ENCODE assay signal across 8 cellular contexts in genomic region chr1:116649041-116649440, GRCh38. TPM values are rescaled to one million over a fixed set of nuclear protein-coding genes. Genes with fewer than 3 reads are reported as not detected.
DNase-seq lines count a peak whose midpoint lies in the region; TF ChIP-seq lines count a peak whose summit lies in the region.
"Not testable (repeated sequence)": the region's sequence is repeated elsewhere in the genome, so short reads cannot be mapped to it uniquely, and the experiment has no call there.
"Had no signal": no experiment of that assay in that cellular context is flagged by ENCODE, and none has a peak within 500 bp of the region (broad histone marks: within the 10 kb centered on the region; RNA-seq: fewer than 3 reads in every experiment).

No MANE protein-coding gene starts in this region.

- H3K36me3 ChIP-seq in thyroid gland: not testable (repeated sequence)

- H3K9me3 ChIP-seq in thyroid gland: not testable (repeated sequence)

- 56 to 59% methylated on average over 5 of the region's 5 CpGs for WGBS in thyroid gland, 2 donors

- not testable (repeated sequence) for H3K27me3 ChIP-seq in thyroid gland

- TF ChIP-seq CTCF in epithelial cell of esophagus (IDR thresholded peaks at IDR 0.05; ENCODE audit: insufficient read depth, low read depth, low read length, missing control alignments); fibroblast of villous mesenchyme (IDR thresholded peaks at IDR 0.05; ENCODE audit: insufficient read depth, low read depth, low read length); thyroid gland (IDR thresholded peaks at IDR 0.05): not testable (repeated sequence)

- peaks cover 0 to 16% of the 10 kb centered on the region in 2 donors for H3K4me1 ChIP-seq in thyroid gland

- peak; percentile 26 for DNase-seq in HCEC 1CT
- DNase-seq in RPMI7951 (ENCODE audit: low read depth): peak; percentile 87
- DNase-seq in epithelial cell of esophagus (ENCODE audit: low read depth): peak; percentile 34
- DNase-seq in fibroblast of villous mesenchyme (ENCODE audit: low read depth): peak; percentile 44
- peak; percentile 69 for DNase-seq in kidney tubule cell (ENCODE audit: low spot score)
- peak; percentile 72 for DNase-seq in renal cortical epithelial cell (ENCODE audit: low read depth)
- DNase-seq in thyroid gland: peak; percentile 37 to 62

- not testable (repeated sequence) for TF ChIP-seq POLR2A in thyroid gland (IDR thresholded peaks at IDR 0.05)

- H3K27ac ChIP-seq in thyroid gland: not testable (repeated sequence)

- intact Hi-C loops in thyroid gland (cut with DNase I): not testable (repeated sequence)

- not testable (repeated sequence) for H3K4me3 ChIP-seq in epithelial cell of esophagus (ENCODE audit: low read length); fibroblast of villous mesenchyme (ENCODE audit: low read depth, low read length); thyroid gland (replicated peaks in 1 of 3)

RNA-seq across cellular contexts. Expression of gene IGSF3, which starts 18.5 kb away (rescaled TPM):
- 39.8 and 41.8 TPM in 2 replicates for total RNA-seq in RPMI7951 (2014; rRNA removed; shearing (Covaris generic))
- total RNA-seq in fibroblast of villous mesenchyme (3.5 and 13.8 TPM in 2 replicates), renal cortical epithelial cell (47.9 and 84.4 TPM in 2 replicates), thyroid gland (10 to 100 TPM; 10.9 to 23.1 (median 18.6) TPM)
- total RNA-seq: HFFc6 had no signal

Comparison
In these comparisons a context has a peak if more than half of its experiments do, and no peak if none do; other contexts are left out.
1. DNase-seq: peak in every context shown above with its lines; median percentile 87 in RPMI7951; 72 in renal cortical epithelial cell; 69 in kidney tubule cell; 50 in thyroid gland; 44 in fibroblast of villous mesenchyme; 34 in epithelial cell of esophagus; 26 in HCEC 1CT.